In the genomic region with DNA sequence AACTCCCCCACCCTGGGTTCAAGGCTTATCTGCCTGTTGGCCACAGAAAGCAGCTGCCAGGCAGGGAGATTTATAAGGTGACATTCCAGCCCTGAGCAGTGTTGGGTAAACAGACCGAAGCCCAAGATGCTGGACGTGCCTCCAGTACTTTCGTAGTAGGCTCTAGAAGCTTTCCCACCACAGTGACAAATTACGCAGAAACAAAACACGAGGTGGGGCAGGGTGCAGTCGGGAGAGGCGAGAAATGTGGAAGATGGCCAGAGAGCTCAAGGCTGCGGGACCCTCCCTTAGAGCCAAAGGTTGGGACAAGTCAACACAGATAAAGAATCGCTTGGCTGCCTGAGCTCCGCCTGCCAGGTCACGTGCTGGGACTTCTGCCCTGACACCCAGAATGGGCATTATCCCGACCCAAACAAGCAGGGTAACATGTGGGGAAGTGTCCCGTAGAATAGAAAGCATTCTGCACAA, we compare ENCODE assay signal across 14 cellular contexts. TPM values are rescaled to one million over a fixed set of nuclear protein-coding genes. Genes with fewer than 3 reads are reported as not detected.
DNase-seq lines count a peak whose midpoint lies in the region; ATAC-seq and TF ChIP-seq lines count a peak whose summit lies in the region.
"Had no signal": no experiment of that assay in that cellular context is flagged by ENCODE, and none has a peak within 500 bp of the region (broad histone marks: within the 10 kb centered on the region; RNA-seq: fewer than 3 reads in every experiment).

No MANE protein-coding gene starts in this region.

- WGBS in gastroesophageal sphincter (ENCODE audit: low coverage in 1 of 2), 2 donors = 20 to 28% methylated on average over 4 to 7 of the region's 13 CpGs

- H3K27me3 Mint-ChIP-seq in mesothelial cell of epicardium (ENCODE audit: low read depth) = peaks cover 1% of the 10 kb centered on the region
- peaks cover 4% of the 10 kb centered on the region for H3K27me3 Mint-ChIP-seq in T-helper 2 cell treated with Interferon-gamma antibody and Interleukin-4, amounts not matched to agents 5 μg/mL and 100 μg/mL, for 36 hours (ENCODE audit: low read depth)

- peak; percentile 41 for ATAC-seq in gastroesophageal sphincter
- ATAC-seq in HG03097 (IDR thresholded peaks at IDR 0.05; ENCODE audit: low FRiP score, unreplicated experiment) = no peak
- ATAC-seq in HG03175 (IDR thresholded peaks at IDR 0.05; ENCODE audit: unreplicated experiment) = no peak
- ATAC-seq: natural killer cell had no signal

- H3K4me1 ChIP-seq in gastroesophageal sphincter = peaks cover 0 to 31% (median 0%) of the 10 kb centered on the region in 3 donors

- DNase-seq in mesothelial cell of epicardium (ENCODE audit: low spot score in 2 of 2, unreplicated experiment in 2 of 2) (no peak), H7 (no peak)
- no peak for DNase-seq in T-helper 2 cell treated with Interferon-gamma antibody and Interleukin-4, amounts not matched to agents 5 μg/mL and 100 μg/mL, for 36 hours (ENCODE audit: low spot score)
- DNase-seq: activated naive CD4-positive, alpha-beta T cell treated with Interleukin-2 at 50 U/mL for 16 hours; central memory CD4-positive, alpha-beta T cell; natural killer cell; NCI-H1694; NCI-H526 treated with DMSO at 0.1 percent for 48 hours; T-helper 9 cell had no signal

- no peaks in the 10 kb centered on the region for H3K9me3 ChIP-seq in gastroesophageal sphincter

- TF ChIP-seq POLR2A in gastroesophageal sphincter (IDR thresholded peaks at IDR 0.05) = no peak

- H3K9me3 Mint-ChIP-seq in mesothelial cell of epicardium = no peaks in the 10 kb centered on the region
- no peaks in the 10 kb centered on the region for H3K9me3 Mint-ChIP-seq in T-helper 2 cell treated with Interferon-gamma antibody and Interleukin-4, amounts not matched to agents 5 μg/mL and 100 μg/mL, for 36 hours
- H3K9me3 Mint-ChIP-seq: natural killer cell had no signal

- H3K4me3 ChIP-seq in WI38 (ENCODE audit: low read depth, low read length) (peak overlapping the region; percentile 10; the same call in 1 of the 2 replicates), gastroesophageal sphincter (peak overlapping the region; percentile 15 to 22), H7 (ENCODE audit: insufficient read depth, low read depth, low read length) (no peak overlapping the region)

- H3K4me3 Mint-ChIP-seq in mesothelial cell of epicardium = peak overlapping the region; percentile 0
- no peak overlapping the region for H3K4me3 Mint-ChIP-seq in T-helper 2 cell treated with Interferon-gamma antibody and Interleukin-4, amounts not matched to agents 5 μg/mL and 100 μg/mL, for 36 hours
- H3K4me3 Mint-ChIP-seq: natural killer cell had no signal

- H3K4me1 Mint-ChIP-seq in mesothelial cell of epicardium = peaks cover 30% of the 10 kb centered on the region
- no peaks in the 10 kb centered on the region for H3K4me1 Mint-ChIP-seq in T-helper 2 cell treated with Interferon-gamma antibody and Interleukin-4, amounts not matched to agents 5 μg/mL and 100 μg/mL, for 36 hours (ENCODE audit: low read depth)
- H3K4me1 Mint-ChIP-seq: natural killer cell had no signal

- H3K36me3 ChIP-seq in gastroesophageal sphincter (no peaks in the 10 kb centered on the region), H7 (replicated peaks; ENCODE audit: control insufficient read depth, insufficient read depth, low read length) (no peaks in the 10 kb centered on the region)

- H3K27ac Mint-ChIP-seq in mesothelial cell of epicardium = peak overlapping the region; percentile 48
- no peak overlapping the region for H3K27ac Mint-ChIP-seq in T-helper 2 cell treated with Interferon-gamma antibody and Interleukin-4, amounts not matched to agents 5 μg/mL and 100 μg/mL, for 36 hours
- H3K27ac Mint-ChIP-seq: natural killer cell had no signal

- TF ChIP-seq EP300 in gastroesophageal sphincter (IDR thresholded peaks at IDR 0.05) = no peak

- TF ChIP-seq CTCF in WI38 (IDR thresholded peaks at IDR 0.05; ENCODE audit: low read depth, low read length) (no peak), gastroesophageal sphincter (IDR thresholded peaks at IDR 0.05) (no peak), mesothelial cell of epicardium (IDR thresholded peaks at IDR 0.05; ENCODE audit: unreplicated experiment) (no peak)

- no peaks in the 10 kb centered on the region for H3K36me3 Mint-ChIP-seq in mesothelial cell of epicardium
- H3K36me3 Mint-ChIP-seq in T-helper 2 cell treated with Interferon-gamma antibody and Interleukin-4, amounts not matched to agents 5 μg/mL and 100 μg/mL, for 36 hours (ENCODE audit: low read depth) = no peaks in the 10 kb centered on the region
- H3K36me3 Mint-ChIP-seq: natural killer cell had no signal

- peak overlapping the region in 3 of 4 donors; percentile 66 to 75 (median 72) for H3K27ac ChIP-seq in gastroesophageal sphincter
- peak overlapping the region; percentile 20 for H3K27ac ChIP-seq in temporal lobe (ENCODE audit: low read depth, low read length)

- H3K27me3 ChIP-seq in gastroesophageal sphincter = no peaks in the 10 kb centered on the region
- H3K27me3 ChIP-seq in H7 (ENCODE audit: control insufficient read depth, insufficient read depth, low read length) = no peaks in the 10 kb centered on the region

RNA-seq across cellular contexts. Expression of a gene that starts 41.0 kb away (rescaled TPM):
- total RNA-seq in gastroesophageal sphincter (10 to 100 TPM; 12.2 to 66.1 (median 16.0) TPM), mesothelial cell of epicardium (5.2 to 5.7 TPM (median 5.4 TPM) in 3 replicates), temporal lobe (17.2 TPM)
- 0.63 and 0.73 TPM in 2 replicates for total RNA-seq in H7 (2014; rRNA removed; shearing (Covaris generic))
